ENCODE assay signal across 18 cellular contexts in genomic region chr3:124257332-124257864, GRCh38.
DNase-seq lines count a peak whose midpoint lies in the region; ATAC-seq, FAIRE-seq and TF ChIP-seq lines count a peak whose summit lies in the region.
"Had no signal": no experiment of that assay in that cellular context is flagged by ENCODE, and none has a peak within 500 bp of the region (broad histone marks: within the 10 kb centered on the region; RNA-seq: fewer than 3 reads in every experiment).

No MANE protein-coding gene starts in this region.

- POLR2A ChIA-PET in endothelial cell of umbilical vein (lab: Charles Lee), result no interaction called here

- H3K4me3 Mint-ChIP-seq in stimulated activated memory B cell treated with anti-CD40 and anti-IgM and Interleukin-4, amounts not matched to agents 10 μg/mL and 1 μg/mL and 100 μg/mL, for 72 hours, result no peak overlapping the region
- H3K4me3 Mint-ChIP-seq: activated T-cell treated with anti-CD3 and anti-CD28 coated beads, Interleukin-2, amount 50 U/mL, for 72 hours; T-cell had no signal

- no peak overlapping the region for H2AFZ ChIP-seq in endothelial cell of umbilical vein (ENCODE audit: low read depth, low read length)

- TF ChIP-seq CTCF in GM12865 (IDR thresholded peaks at IDR 0.05; ENCODE audit: insufficient read depth, low read depth, low read length, missing control alignments) (no peak), endothelial cell of umbilical vein (IDR thresholded peaks at IDR 0.05; ENCODE audit: extremely low read depth in 1 of 2, insufficient read depth in 1 of 2, low read depth in 1 of 2, low read length in 2 of 2) (no peak)

- intact Hi-C loops in endothelial cell of umbilical vein (cut with micrococcal nuclease), result no loop called here

- H3K4me2 ChIP-seq in endothelial cell of umbilical vein (ENCODE audit: insufficient read depth, low read length), result no peak overlapping the region

- DNase-seq in GM12865 (ENCODE audit: low read depth) (peak; percentile 31), endothelial cell of umbilical vein (ENCODE audit: low read depth, low spot score) (peak; percentile 27), NCI-H2029 (lab: John Stamatoyannopoulos, UW) (no peak), NCI-H748 treated with DMSO at 0.1 percent for 48 hours (lab: John Stamatoyannopoulos, UW) (no peak)
- DNase-seq: activated CD4-positive, alpha-beta T cell treated with anti-CD3 and anti-CD28 coated beads, Interleukin-2, amount 50 U/mL, for 48 hours; activated T-cell treated with anti-CD3 and anti-CD28 coated beads, Interleukin-2, amount 50 U/mL, for 72 hours; effector memory CD4-positive, alpha-beta T cell; MM.1S; NCI-H2081 treated with DMSO at 0.1 percent for 48 hours; NCI-H82; stimulated activated naive CD8-positive, alpha-beta T cell treated with anti-CD3 and anti-CD28 coated beads, Interleukin-15, Interleukin-2, amounts not matched to agents 100 U/mL and 50 U/mL, for 24 hours; T-cell had no signal

- no peak overlapping the region for H3K4me3 ChIP-seq in GM12865 (ENCODE audit: low read depth, low read length)
- no peak overlapping the region for H3K4me3 ChIP-seq in endothelial cell of umbilical vein (replicated peaks in 1 of 3; ENCODE audit: insufficient read depth in 1 of 3, low read depth in 1 of 3, low read length in 3 of 3)

- no peak for FAIRE-seq in endothelial cell of umbilical vein (lab: Jason Lieb, UNC)
- FAIRE-seq: G401.6 had no signal

- CTCF ChIA-PET in endothelial cell of umbilical vein (lab: Charles Lee), result interaction anchor here (0.8 to 1.9 kb wide), 4 partner anchors 9 to 24 kb away, joined by 3 to 8 read pairs (median 4); no protein-coding TSS in a partner anchor

- dilution Hi-C loops in endothelial cell of umbilical vein (cut with MboI; ENCODE audit: extremely low pct_ligation_motif_present, low sequenced_read_pairs), result no loop called here

- no peaks in the 10 kb centered on the region for H3K79me2 ChIP-seq in endothelial cell of umbilical vein (ENCODE audit: control insufficient read depth, insufficient read depth, low read length)

- H3K36me3 ChIP-seq in endothelial cell of umbilical vein (ENCODE audit: control insufficient read depth in 2 of 2, extremely low read depth in 1 of 2, insufficient read depth in 2 of 2, low read length in 2 of 2), result no peaks in the 10 kb centered on the region

- no peak overlapping the region for H3K9ac ChIP-seq in endothelial cell of umbilical vein (replicated peaks; ENCODE audit: extremely low read depth, insufficient read depth, low read length)

- peak; percentile 59 for ATAC-seq in HG03354 (IDR thresholded peaks at IDR 0.05; ENCODE audit: poor library complexity, severe bottlenecking, unreplicated experiment)
- peak; percentile 53 for ATAC-seq in stimulated activated memory B cell treated with anti-CD40 and anti-IgM and Interleukin-4, amounts not matched to agents 10 μg/mL and 1 μg/mL and 100 μg/mL, for 72 hours
- ATAC-seq in HG02840 (IDR thresholded peaks at IDR 0.05; ENCODE audit: low FRiP score, unreplicated experiment), result no peak
- ATAC-seq in HG02970 (IDR thresholded peaks at IDR 0.05; ENCODE audit: low FRiP score, unreplicated experiment), result no peak
- ATAC-seq: activated T-cell treated with anti-CD3 and anti-CD28 coated beads, Interleukin-2, amount 50 U/mL, for 72 hours; stimulated activated naive CD8-positive, alpha-beta T cell treated with anti-CD3 and anti-CD28 coated beads, Interleukin-15, Interleukin-2, amounts not matched to agents 100 U/mL and 50 U/mL, for 24 hours; T-cell had no signal

- TF ChIP-seq POLR2A in endothelial cell of umbilical vein (IDR thresholded peaks at IDR 0.05; ENCODE audit: low read depth, low read length), result no peak

- no peaks in the 10 kb centered on the region for H3K9me3 ChIP-seq in endothelial cell of umbilical vein (replicated peaks; ENCODE audit: control insufficient read depth, insufficient read depth, low read length)

- H3K27ac Mint-ChIP-seq in stimulated activated memory B cell treated with anti-CD40 and anti-IgM and Interleukin-4, amounts not matched to agents 10 μg/mL and 1 μg/mL and 100 μg/mL, for 72 hours, result no peak overlapping the region
- H3K27ac Mint-ChIP-seq: activated T-cell treated with anti-CD3 and anti-CD28 coated beads, Interleukin-2, amount 50 U/mL, for 72 hours; T-cell had no signal

- peaks cover 2% of the 10 kb centered on the region for H3K4me1 ChIP-seq in endothelial cell of umbilical vein (ENCODE audit: control insufficient read depth, extremely low read depth, insufficient read depth, low read length)

- no peaks in the 10 kb centered on the region for H4K20me1 ChIP-seq in endothelial cell of umbilical vein (replicated peaks; ENCODE audit: control insufficient read depth, extremely low read depth, insufficient read depth, low read length)

- no peak overlapping the region for H3K27ac ChIP-seq in endothelial cell of umbilical vein (ENCODE audit: insufficient read depth, low read depth, low read length)
- H3K27ac ChIP-seq: RWPE1 had no signal

- H3K27me3 ChIP-seq in endothelial cell of umbilical vein (ENCODE audit: control insufficient read depth in 2 of 2, insufficient read depth in 2 of 2, low read length in 2 of 2), result no peaks in the 10 kb centered on the region

- H3K9me3 Mint-ChIP-seq in stimulated activated memory B cell treated with anti-CD40 and anti-IgM and Interleukin-4, amounts not matched to agents 10 μg/mL and 1 μg/mL and 100 μg/mL, for 72 hours, result no peaks in the 10 kb centered on the region
- H3K9me3 Mint-ChIP-seq: activated T-cell treated with anti-CD3 and anti-CD28 coated beads, Interleukin-2, amount 50 U/mL, for 72 hours; T-cell had no signal

- no peaks in the 10 kb centered on the region for H3K4me1 Mint-ChIP-seq in stimulated activated memory B cell treated with anti-CD40 and anti-IgM and Interleukin-4, amounts not matched to agents 10 μg/mL and 1 μg/mL and 100 μg/mL, for 72 hours
- H3K4me1 Mint-ChIP-seq: T-cell had no signal

- H3K9me1 ChIP-seq in endothelial cell of umbilical vein (replicated peaks; ENCODE audit: control insufficient read depth, extremely low read depth, insufficient read depth, low read length), result no peaks in the 10 kb centered on the region

- H3K27me3 Mint-ChIP-seq in stimulated activated memory B cell treated with anti-CD40 and anti-IgM and Interleukin-4, amounts not matched to agents 10 μg/mL and 1 μg/mL and 100 μg/mL, for 72 hours, result peaks cover 8% of the 10 kb centered on the region

- BruUV-seq in endothelial cell of umbilical vein (replicated peaks; lab: Mats Ljungman, UMichigan), result no TSS peak

- no peaks in the 10 kb centered on the region for H3K36me3 Mint-ChIP-seq in stimulated activated memory B cell treated with anti-CD40 and anti-IgM and Interleukin-4, amounts not matched to agents 10 μg/mL and 1 μg/mL and 100 μg/mL, for 72 hours
- H3K36me3 Mint-ChIP-seq: T-cell had no signal

TF ChIP-seq in endothelial cell of umbilical vein, 7 proteins besides CTCF, POLR2A, EP300 and RAD21:
- TF ChIP-seq POLR2AphosphoS5 (IDR thresholded peaks at IDR 0.05; ENCODE audit: insufficient read depth, low read depth, low read length), result no peak
- TF ChIP-seq FOS (IDR thresholded peaks at IDR 0.05; ENCODE audit: borderline replicate concordance, insufficient read depth, low read length), result no peak
- TF ChIP-seq GATA2 (IDR thresholded peaks at IDR 0.05; ENCODE audit: insufficient read depth, insufficient read length, low read depth, low read length), result no peak
- TF ChIP-seq MAX (IDR thresholded peaks at IDR 0.05; ENCODE audit: insufficient read depth, insufficient read length), result no peak
- no peak for TF ChIP-seq JUN (IDR thresholded peaks at IDR 0.05; ENCODE audit: borderline replicate concordance, insufficient read depth, insufficient read length, low read depth)
- TF ChIP-seq MYC (IDR thresholded peaks at IDR 0.05; ENCODE audit: low read depth, low read length), result no peak
- TF ChIP-seq EZH2 (IDR thresholded peaks at IDR 0.05; ENCODE audit: borderline replicate concordance, low read depth, low read length, severe bottlenecking), result no peak

Comparison
In these comparisons a context has a peak if more than half of its experiments do, and no peak if none do; other contexts are left out.
1. DNase-seq: peak in GM12865 (single experiment) and endothelial cell of umbilical vein (single experiment); none in NCI-H2029 (single experiment) and NCI-H748 treated with DMSO at 0.1 percent for 48 hours (single experiment).
2. ATAC-seq: peak in HG03354 (single experiment) and stimulated activated memory B cell treated with anti-CD40 and anti-IgM and Interleukin-4, amounts not matched to agents 10 μg/mL and 1 μg/mL and 100 μg/mL, for 72 hours (single experiment); none in HG02840 (single experiment) and HG02970 (single experiment).